ENCODE assay signal across 8 cellular contexts in the genomic region with DNA sequence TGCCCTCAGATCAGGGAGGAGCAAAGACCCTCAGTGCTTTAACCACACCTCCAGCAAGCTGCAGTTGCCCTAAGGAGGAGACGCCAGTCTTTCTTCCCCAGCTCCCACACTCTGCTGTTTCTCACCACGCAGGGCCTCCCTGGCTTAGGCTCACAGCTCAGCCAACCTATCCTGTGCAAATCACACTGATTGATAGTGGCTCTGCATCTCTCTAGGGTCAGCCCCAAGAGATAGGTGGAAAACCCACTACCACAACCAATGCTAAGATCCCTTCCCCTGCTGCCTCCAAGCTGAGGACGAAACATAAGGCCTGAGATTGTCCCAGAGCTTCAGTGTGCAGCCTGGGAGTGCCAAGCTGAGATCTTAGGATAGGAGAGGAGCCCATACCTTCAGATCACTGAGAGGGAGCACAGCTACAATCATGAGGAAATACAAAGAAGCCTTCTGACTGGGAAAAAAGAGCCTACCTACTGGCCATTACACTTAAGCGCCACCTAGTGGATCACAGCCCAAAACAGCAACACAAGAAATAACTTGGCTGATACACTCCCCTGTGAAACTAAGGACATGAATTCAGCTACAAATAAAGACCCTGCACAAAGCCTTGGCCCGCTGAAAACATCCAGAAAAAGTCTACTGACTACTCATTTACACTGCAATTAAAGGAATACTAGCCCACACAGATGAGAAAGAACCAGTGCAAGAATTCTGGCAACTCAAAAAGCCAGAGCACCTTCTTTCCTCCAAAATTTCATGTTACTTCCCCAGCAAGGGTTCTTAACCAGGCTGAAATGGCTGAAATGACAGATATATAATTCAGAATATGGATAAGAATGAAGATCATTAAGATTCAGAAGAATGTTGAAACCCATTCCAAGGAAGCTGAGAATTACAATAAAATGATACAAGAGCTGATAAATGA.
DNase-seq lines count a peak whose midpoint lies in the region; ATAC-seq and TF ChIP-seq lines count a peak whose summit lies in the region.

No MANE protein-coding gene starts in this region.

- no peaks in the 10 kb centered on the region for H3K36me3 Mint-ChIP-seq in neural crest cell (ENCODE audit: low read depth)

- H3K27me3 Mint-ChIP-seq in neural crest cell (ENCODE audit: low read depth), result no peaks in the 10 kb centered on the region

- no peaks in the 10 kb centered on the region for H3K9me3 ChIP-seq in SJSA1 (replicated peaks)

- DNase-seq in NK-92 treated with Interleukin-12 subunit alpha and Interleukin-12 subunit beta, amount 100 ng/mL, for 24 hours (lab: John Stamatoyannopoulos, UW), result peak; percentile 13
- DNase-seq in NK-92 (lab: John Stamatoyannopoulos, UW; ENCODE audit: unreplicated experiment) (no peak), KBM-7 (peak; percentile 56), SJSA1 (ENCODE audit: low read depth in 1 of 2, low spot score in 2 of 2) (peak; percentile 41 to 56), epithelial cell of proximal tubule (ENCODE audit: low read depth) (peak; percentile 31), neural crest cell (ENCODE audit: low read depth, low spot score) (peak; percentile 56), omental fat pad (ENCODE audit: low spot score) (no peak)

- H3K4me3 Mint-ChIP-seq in neural crest cell, result no peak overlapping the region

- H3K27ac ChIP-seq in SJSA1, result no peak overlapping the region

- no peak overlapping the region for H3K27ac Mint-ChIP-seq in neural crest cell (ENCODE audit: unreplicated experiment)

- H3K36me3 ChIP-seq in SJSA1, result no peaks in the 10 kb centered on the region

- peaks cover 9% of the 10 kb centered on the region for H3K9me3 Mint-ChIP-seq in neural crest cell

- ATAC-seq in GM21390 (IDR thresholded peaks at IDR 0.05; ENCODE audit: unreplicated experiment), result peak; percentile 83
- ATAC-seq in omental fat pad (ENCODE audit: low FRiP score), result no peak

- H3K27me3 ChIP-seq in SJSA1 (replicated peaks), result no peaks in the 10 kb centered on the region

- in situ Hi-C loops in KBM-7 (cut with MboI; ENCODE audit: low pct_unique_long_range_greater_than_20kb, low sequenced_read_pairs), result loop anchor here (25.0 kb wide), 1 partner anchor 361 kb away; no protein-coding TSS in a partner anchor

- H3K4me3 ChIP-seq in SJSA1, result no peak overlapping the region
- H3K4me3 ChIP-seq in epithelial cell of proximal tubule (ENCODE audit: low read depth, low read length), result no peak overlapping the region

- no peaks in the 10 kb centered on the region for H3K4me1 ChIP-seq in SJSA1 (replicated peaks)

- H3K4me1 Mint-ChIP-seq in neural crest cell, result no peaks in the 10 kb centered on the region

- TF ChIP-seq CTCF in epithelial cell of proximal tubule (conservative IDR thresholded peaks at IDR 0.05; ENCODE audit: low read depth, low read length) (peak; percentile 96), neural crest cell (conservative IDR thresholded peaks at IDR 0.05) (peak; percentile 77), omental fat pad (IDR thresholded peaks at IDR 0.05) (no peak)

Comparison
In these comparisons a context has a peak if more than half of its experiments do, and no peak if none do; other contexts are left out.
1. DNase-seq: peak in NK-92 treated with Interleukin-12 subunit alpha and Interleukin-12 subunit beta, amount 100 ng/mL, for 24 hours (single experiment), KBM-7 (single experiment), SJSA1 (2 of 2), epithelial cell of proximal tubule (single experiment) and neural crest cell (single experiment); none in NK-92 (single experiment) and omental fat pad (single experiment).
2. CTCF ChIP-seq: peak in epithelial cell of proximal tubule (single experiment) and neural crest cell (single experiment); none in omental fat pad (0 of 3).